In the genomic region with DNA sequence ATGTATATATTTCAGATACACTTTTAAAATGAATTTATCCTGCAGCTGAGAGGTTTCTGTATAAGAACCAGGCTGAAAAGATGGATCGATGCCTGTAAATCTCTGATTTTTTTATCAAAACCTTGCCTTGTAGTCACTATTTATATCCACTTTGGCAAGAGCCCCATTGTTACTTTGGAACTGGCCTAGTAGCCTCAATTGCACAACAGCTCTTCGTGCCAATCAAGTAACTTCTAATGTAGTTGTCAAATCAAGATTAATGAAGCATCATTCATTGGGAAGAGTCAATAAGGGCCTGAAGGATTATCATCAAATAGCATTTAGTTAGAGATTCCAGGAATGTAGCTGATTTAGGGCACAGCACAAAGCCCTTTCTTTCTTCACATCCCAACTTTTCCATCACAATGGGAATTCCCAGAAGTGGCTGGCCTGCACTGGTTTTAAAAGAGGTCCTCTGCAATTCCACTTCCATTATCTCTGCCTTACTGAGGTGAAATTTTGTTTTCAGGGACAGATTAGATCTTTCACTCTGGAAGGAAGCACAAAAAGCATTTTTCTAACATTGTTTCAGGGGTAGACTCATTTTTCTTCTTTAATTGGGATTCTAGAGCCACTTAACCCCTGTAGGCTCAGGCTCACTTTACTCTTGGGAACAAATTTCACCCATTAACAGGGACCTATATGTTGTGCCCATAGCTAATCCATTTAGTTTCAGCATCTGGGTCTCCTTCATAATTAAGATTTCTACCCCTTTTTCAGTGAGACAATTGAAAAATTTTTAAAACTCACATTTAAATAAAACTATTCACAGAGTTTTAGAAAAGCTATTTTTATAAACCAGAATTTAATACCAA, we compare ENCODE assay signal across 18 cellular contexts.
DNase-seq lines count a peak whose midpoint lies in the region; ATAC-seq and TF ChIP-seq lines count a peak whose summit lies in the region.
"Had no signal": no experiment of that assay in that cellular context is flagged by ENCODE, and none has a peak within 500 bp of the region (broad histone marks: within the 10 kb centered on the region; RNA-seq: fewer than 3 reads in every experiment).

No MANE protein-coding gene starts in this region.

- H3K36me3 ChIP-seq in H7 (replicated peaks; ENCODE audit: control insufficient read depth, insufficient read depth, low read length): no peaks in the 10 kb centered on the region
- H3K36me3 ChIP-seq in neuron (ENCODE audit: insufficient read depth, low read length): no peaks in the 10 kb centered on the region
- no peaks in the 10 kb centered on the region for H3K36me3 ChIP-seq in breast epithelium
- H3K36me3 ChIP-seq: SJSA1 had no signal

- POLR2A ChIA-PET in activated CD4-positive, alpha-beta T cell treated with anti-CD3 and anti-CD28 coated beads for 36 hours (lab: Charles Lee): no interaction called here

- no peak overlapping the region for H3K27ac ChIP-seq in breast epithelium
- H3K27ac ChIP-seq: SJSA1 had no signal

- no peak for TF ChIP-seq POLR2A in breast epithelium (IDR thresholded peaks at IDR 0.05)

- H2AFZ ChIP-seq in neuron (ENCODE audit: low read depth, low read length): peak overlapping the region; percentile 57

- CTCF ChIA-PET in activated CD4-positive, alpha-beta T cell treated with anti-CD3 and anti-CD28 coated beads for 36 hours (lab: Charles Lee): no interaction called here

- no peaks in the 10 kb centered on the region for H3K27me3 Mint-ChIP-seq in activated CD4-positive, alpha-beta T cell treated with anti-CD3 and anti-CD28 coated beads for 36 hours

- no peak for TF ChIP-seq CTCF in breast epithelium (IDR thresholded peaks at IDR 0.05)

- H3K27ac Mint-ChIP-seq in activated CD4-positive, alpha-beta T cell treated with anti-CD3 and anti-CD28 coated beads for 36 hours: no peak overlapping the region

- H3K9me3 Mint-ChIP-seq in activated CD4-positive, alpha-beta T cell treated with anti-CD3 and anti-CD28 coated beads for 36 hours (ENCODE audit: low read depth): no peaks in the 10 kb centered on the region

- no peak for ATAC-seq in activated CD4-positive, alpha-beta T cell treated with anti-CD3 and anti-CD28 coated beads for 36 hours
- ATAC-seq: PC-3 had no signal

- no peak overlapping the region for H3K4me3 Mint-ChIP-seq in activated CD4-positive, alpha-beta T cell treated with anti-CD3 and anti-CD28 coated beads for 36 hours

- H3K27me3 ChIP-seq in H7 (ENCODE audit: control insufficient read depth, insufficient read depth, low read length) (no peaks in the 10 kb centered on the region), neuron (ENCODE audit: insufficient read depth, low read length) (no peaks in the 10 kb centered on the region), breast epithelium (no peaks in the 10 kb centered on the region)
- H3K27me3 ChIP-seq: SJSA1 had no signal

- peaks cover 30% of the 10 kb centered on the region for H3K4me1 ChIP-seq in neuron (ENCODE audit: insufficient read depth, low read length)
- no peaks in the 10 kb centered on the region for H3K4me1 ChIP-seq in breast epithelium
- H3K4me1 ChIP-seq: SJSA1 had no signal

- no peaks in the 10 kb centered on the region for H3K9me3 ChIP-seq in neuron (ENCODE audit: low read length)
- H3K9me3 ChIP-seq in breast epithelium: no peaks in the 10 kb centered on the region
- H3K9me3 ChIP-seq: SJSA1 had no signal

- no peaks in the 10 kb centered on the region for H3K36me3 Mint-ChIP-seq in activated CD4-positive, alpha-beta T cell treated with anti-CD3 and anti-CD28 coated beads for 36 hours (ENCODE audit: low read depth)

- no peaks in the 10 kb centered on the region for H3K4me1 Mint-ChIP-seq in activated CD4-positive, alpha-beta T cell treated with anti-CD3 and anti-CD28 coated beads for 36 hours

- no peak overlapping the region for H3K4me3 ChIP-seq in H7 (ENCODE audit: insufficient read depth, low read depth, low read length)
- no peak overlapping the region for H3K4me3 ChIP-seq in neuron (ENCODE audit: low read length)
- no peak overlapping the region for H3K4me3 ChIP-seq in breast epithelium
- H3K4me3 ChIP-seq: SJSA1 had no signal

- peak; percentile 3 for DNase-seq in H7
- DNase-seq in SK-N-DZ (ENCODE audit: low spot score): peak; percentile 65
- DNase-seq in iPS DF 4.7 (ENCODE audit: extremely low read depth, low spot score): peak; percentile 56
- no peak for DNase-seq in activated CD4-positive, alpha-beta T cell treated with anti-CD3 and anti-CD28 coated beads for 36 hours
- no peak for DNase-seq in NCI-H2081 (lab: John Stamatoyannopoulos, UW)
- no peak for DNase-seq in breast epithelium (ENCODE audit: low spot score in 2 of 2)
- DNase-seq: AML-193; Calu3; GOT3; IMR-90; Kasumi-1; NCI-H2029; NCI-H2227 treated with DMSO at 0.1 percent for 48 hours; NCI-H526; NK-92 treated with Interleukin-12 subunit alpha and Interleukin-12 subunit beta, amount 100 ng/mL, for 24 hours; PC-3 had no signal

- intact Hi-C loops in activated CD4-positive, alpha-beta T cell treated with anti-CD3 and anti-CD28 coated beads for 36 hours (cut with DNase I, micrococcal nuclease): no loop called here
- intact Hi-C loops in breast epithelium (cut with DNase I; ENCODE audit: low total_unique reads): no loop called here

Comparison
In these comparisons a context has a peak if more than half of its experiments do, and no peak if none do; other contexts are left out.
1. DNase-seq: peak in H7 (single experiment), SK-N-DZ (single experiment) and iPS DF 4.7 (single experiment); none in activated CD4-positive, alpha-beta T cell treated with anti-CD3 and anti-CD28 coated beads for 36 hours (single experiment), NCI-H2081 (0 of 2) and breast epithelium (0 of 2).